Comparison of ENCODE assay signal across 2 cellular contexts in the genomic region with DNA sequence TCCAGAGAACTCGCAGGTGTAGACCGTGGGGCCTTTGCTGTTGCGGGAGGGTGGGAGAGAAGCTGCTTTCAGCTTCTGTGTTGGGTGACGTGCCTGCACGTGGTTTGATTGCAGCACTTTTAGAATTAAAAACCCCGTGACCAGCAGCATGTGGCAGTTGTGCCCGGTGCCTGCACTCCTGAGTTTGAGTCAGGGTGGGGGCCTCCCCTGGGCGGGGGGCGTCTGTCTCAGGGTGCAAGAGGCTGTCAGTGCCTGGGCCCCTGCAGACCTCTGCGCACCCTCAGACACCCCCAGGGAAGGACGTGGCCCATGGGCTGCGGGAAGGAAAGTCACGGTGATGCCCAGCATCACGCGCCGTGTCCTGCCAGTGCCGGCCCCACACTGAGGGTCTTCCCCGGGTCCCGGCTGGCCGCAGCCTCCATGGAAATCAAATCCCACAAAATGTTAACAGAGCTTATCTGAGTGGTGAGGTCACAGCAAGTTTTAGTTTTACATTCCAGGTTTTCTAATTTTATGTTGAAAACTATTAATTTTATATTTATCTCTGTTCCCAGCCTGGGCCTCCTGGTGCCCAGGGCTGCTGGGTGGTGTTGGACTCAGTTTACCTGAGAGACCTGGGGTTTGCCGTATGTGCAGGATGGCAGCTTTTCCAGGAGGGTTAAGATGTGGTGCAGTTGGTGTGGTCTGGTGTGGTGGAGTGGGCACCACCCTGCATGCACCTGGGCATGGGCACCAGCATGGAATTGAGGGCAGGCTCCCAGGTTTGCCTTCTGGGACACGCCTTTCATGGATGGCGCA.
TF ChIP-seq lines count a peak whose summit lies in the region.

No MANE protein-coding gene starts in this region.

TF ChIP-seq in HEK293, 187 proteins besides CTCF, POLR2A, EP300 and RAD21:
- TF ChIP-seq, protein P1, sequence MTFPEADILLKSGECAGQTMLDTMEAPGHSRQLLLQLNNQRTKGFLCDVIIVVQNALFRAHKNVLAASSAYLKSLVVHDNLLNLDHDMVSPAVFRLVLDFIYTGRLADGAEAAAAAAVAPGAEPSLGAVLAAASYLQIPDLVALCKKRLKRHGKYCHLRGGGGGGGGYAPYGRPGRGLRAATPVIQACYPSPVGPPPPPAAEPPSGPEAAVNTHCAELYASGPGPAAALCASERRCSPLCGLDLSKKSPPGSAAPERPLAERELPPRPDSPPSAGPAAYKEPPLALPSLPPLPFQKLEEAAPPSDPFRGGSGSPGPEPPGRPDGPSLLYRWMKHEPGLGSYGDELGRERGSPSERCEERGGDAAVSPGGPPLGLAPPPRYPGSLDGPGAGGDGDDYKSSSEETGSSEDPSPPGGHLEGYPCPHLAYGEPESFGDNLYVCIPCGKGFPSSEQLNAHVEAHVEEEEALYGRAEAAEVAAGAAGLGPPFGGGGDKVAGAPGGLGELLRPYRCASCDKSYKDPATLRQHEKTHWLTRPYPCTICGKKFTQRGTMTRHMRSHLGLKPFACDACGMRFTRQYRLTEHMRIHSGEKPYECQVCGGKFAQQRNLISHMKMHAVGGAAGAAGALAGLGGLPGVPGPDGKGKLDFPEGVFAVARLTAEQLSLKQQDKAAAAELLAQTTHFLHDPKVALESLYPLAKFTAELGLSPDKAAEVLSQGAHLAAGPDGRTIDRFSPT (tag by site-specific recombination; IDR thresholded peaks at IDR 0.05): 0 out of 2 replicates have a peak, but pooled peaks have one; percentile 15
- no peak for TF ChIP-seq BCL11B (tag by site-specific recombination; IDR thresholded peaks at IDR 0.05; ENCODE audit: low read depth)

TF ChIP-seq in HepG2, 621 proteins besides CTCF, POLR2A, EP300 and RAD21 (continued from another document):
- TF ChIP-seq, protein P2, sequence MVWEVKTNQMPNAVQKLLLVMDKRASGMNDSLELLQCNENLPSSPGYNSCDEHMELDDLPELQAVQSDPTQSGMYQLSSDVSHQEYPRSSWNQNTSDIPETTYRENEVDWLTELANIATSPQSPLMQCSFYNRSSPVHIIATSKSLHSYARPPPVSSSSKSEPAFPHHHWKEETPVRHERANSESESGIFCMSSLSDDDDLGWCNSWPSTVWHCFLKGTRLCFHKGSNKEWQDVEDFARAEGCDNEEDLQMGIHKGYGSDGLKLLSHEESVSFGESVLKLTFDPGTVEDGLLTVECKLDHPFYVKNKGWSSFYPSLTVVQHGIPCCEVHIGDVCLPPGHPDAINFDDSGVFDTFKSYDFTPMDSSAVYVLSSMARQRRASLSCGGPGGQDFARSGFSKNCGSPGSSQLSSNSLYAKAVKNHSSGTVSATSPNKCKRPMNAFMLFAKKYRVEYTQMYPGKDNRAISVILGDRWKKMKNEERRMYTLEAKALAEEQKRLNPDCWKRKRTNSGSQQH (CRISPR knock-in tag; IDR thresholded peaks at IDR 0.05; ENCODE audit: low read depth): no peak
